In genomic region chr2:88321614-88322248, GRCh38 we compare ENCODE assay signal across 1 cellular context.
TF ChIP-seq lines count a peak whose summit lies in the region.

No MANE protein-coding gene starts in this region.

TF ChIP-seq in HepG2, 621 proteins besides CTCF, POLR2A, EP300 and RAD21 (continued from another document and continues in another):
- TF ChIP-seq PPARG (CRISPR knock-in tag; conservative IDR thresholded peaks at IDR 0.05): peak; percentile 94
- peak; percentile 35; the same call in 1 of the 2 replicates for TF ChIP-seq NCOA2 (CRISPR knock-in tag; IDR thresholded peaks at IDR 0.05)
- peak; percentile 51; the same call in 1 of the 2 replicates for TF ChIP-seq MED1 (CRISPR knock-in tag; IDR thresholded peaks at IDR 0.05)
- TF ChIP-seq PATZ1 (CRISPR knock-in tag; IDR thresholded peaks at IDR 0.05): peak; percentile 45; the same call in 1 of the 2 replicates
- TF ChIP-seq LCORL (IDR thresholded peaks at IDR 0.05): no peak
- TF ChIP-seq LCORL (CRISPR knock-in tag; IDR thresholded peaks at IDR 0.05): peak; percentile 80
- TF ChIP-seq, protein P1, sequence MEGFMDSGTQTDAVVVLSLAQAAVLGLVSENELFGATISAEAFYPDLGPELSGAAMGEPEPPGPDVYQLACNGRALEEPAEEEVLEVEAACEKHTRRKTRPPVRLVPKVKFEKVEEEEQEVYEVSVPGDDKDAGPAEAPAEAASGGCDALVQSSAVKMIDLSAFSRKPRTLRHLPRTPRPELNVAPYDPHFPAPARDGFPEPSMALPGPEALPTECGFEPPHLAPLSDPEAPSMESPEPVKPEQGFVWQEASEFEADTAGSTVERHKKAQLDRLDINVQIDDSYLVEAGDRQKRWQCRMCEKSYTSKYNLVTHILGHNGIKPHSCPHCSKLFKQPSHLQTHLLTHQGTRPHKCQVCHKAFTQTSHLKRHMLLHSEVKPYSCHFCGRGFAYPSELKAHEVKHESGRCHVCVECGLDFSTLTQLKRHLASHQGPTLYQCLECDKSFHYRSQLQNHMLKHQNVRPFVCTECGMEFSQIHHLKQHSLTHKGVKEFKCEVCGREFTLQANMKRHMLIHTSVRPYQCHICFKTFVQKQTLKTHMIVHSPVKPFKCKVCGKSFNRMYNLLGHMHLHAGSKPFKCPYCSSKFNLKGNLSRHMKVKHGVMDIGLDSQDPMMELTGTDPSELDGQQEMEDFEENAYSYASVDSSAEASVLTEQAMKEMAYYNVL (CRISPR knock-in tag; IDR thresholded peaks at IDR 0.05; ENCODE audit: borderline replicate concordance): peak; percentile 53; the same call in 1 of the 2 replicates
- peak; percentile 74 for TF ChIP-seq RARA (CRISPR knock-in tag; IDR thresholded peaks at IDR 0.05)
- peak; percentile 93 for TF ChIP-seq SALL1 (CRISPR knock-in tag; IDR thresholded peaks at IDR 0.05)
- TF ChIP-seq ZNF329 (CRISPR knock-in tag; IDR thresholded peaks at IDR 0.05; ENCODE audit: low read depth): no peak
- TF ChIP-seq TIGD3 (CRISPR knock-in tag; IDR thresholded peaks at IDR 0.05; ENCODE audit: borderline replicate concordance): 0 out of 2 replicates have a peak, but pooled peaks have one; percentile 40
- TF ChIP-seq, protein P2, sequence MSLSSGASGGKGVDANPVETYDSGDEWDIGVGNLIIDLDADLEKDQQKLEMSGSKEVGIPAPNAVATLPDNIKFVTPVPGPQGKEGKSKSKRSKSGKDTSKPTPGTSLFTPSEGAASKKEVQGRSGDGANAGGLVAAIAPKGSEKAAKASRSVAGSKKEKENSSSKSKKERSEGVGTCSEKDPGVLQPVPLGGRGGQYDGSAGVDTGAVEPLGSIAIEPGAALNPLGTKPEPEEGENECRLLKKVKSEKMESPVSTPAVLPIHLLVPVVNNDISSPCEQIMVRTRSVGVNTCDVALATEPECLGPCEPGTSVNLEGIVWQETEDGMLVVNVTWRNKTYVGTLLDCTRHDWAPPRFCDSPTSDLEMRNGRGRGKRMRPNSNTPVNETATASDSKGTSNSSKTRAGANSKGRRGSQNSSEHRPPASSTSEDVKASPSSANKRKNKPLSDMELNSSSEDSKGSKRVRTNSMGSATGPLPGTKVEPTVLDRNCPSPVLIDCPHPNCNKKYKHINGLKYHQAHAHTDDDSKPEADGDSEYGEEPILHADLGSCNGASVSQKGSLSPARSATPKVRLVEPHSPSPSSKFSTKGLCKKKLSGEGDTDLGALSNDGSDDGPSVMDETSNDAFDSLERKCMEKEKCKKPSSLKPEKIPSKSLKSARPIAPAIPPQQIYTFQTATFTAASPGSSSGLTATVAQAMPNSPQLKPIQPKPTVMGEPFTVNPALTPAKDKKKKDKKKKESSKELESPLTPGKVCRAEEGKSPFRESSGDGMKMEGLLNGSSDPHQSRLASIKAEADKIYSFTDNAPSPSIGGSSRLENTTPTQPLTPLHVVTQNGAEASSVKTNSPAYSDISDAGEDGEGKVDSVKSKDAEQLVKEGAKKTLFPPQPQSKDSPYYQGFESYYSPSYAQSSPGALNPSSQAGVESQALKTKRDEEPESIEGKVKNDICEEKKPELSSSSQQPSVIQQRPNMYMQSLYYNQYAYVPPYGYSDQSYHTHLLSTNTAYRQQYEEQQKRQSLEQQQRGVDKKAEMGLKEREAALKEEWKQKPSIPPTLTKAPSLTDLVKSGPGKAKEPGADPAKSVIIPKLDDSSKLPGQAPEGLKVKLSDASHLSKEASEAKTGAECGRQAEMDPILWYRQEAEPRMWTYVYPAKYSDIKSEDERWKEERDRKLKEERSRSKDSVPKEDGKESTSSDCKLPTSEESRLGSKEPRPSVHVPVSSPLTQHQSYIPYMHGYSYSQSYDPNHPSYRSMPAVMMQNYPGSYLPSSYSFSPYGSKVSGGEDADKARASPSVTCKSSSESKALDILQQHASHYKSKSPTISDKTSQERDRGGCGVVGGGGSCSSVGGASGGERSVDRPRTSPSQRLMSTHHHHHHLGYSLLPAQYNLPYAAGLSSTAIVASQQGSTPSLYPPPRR (CRISPR knock-in tag; IDR thresholded peaks at IDR 0.05; ENCODE audit: borderline replicate concordance): peak; percentile 68; the same call in 1 of the 2 replicates
- TF ChIP-seq ZNF512B (CRISPR knock-in tag; IDR thresholded peaks at IDR 0.05; ENCODE audit: borderline replicate concordance): 0 out of 2 replicates have a peak, but pooled peaks have one; percentile 76
- TF ChIP-seq PHF21A (CRISPR knock-in tag; IDR thresholded peaks at IDR 0.05): peak; percentile 67; the same call in 1 of the 2 replicates
- peak; percentile 69; the same call in 1 of the 2 replicates for TF ChIP-seq FOXK2 (IDR thresholded peaks at IDR 0.05)
- TF ChIP-seq, protein P3, sequence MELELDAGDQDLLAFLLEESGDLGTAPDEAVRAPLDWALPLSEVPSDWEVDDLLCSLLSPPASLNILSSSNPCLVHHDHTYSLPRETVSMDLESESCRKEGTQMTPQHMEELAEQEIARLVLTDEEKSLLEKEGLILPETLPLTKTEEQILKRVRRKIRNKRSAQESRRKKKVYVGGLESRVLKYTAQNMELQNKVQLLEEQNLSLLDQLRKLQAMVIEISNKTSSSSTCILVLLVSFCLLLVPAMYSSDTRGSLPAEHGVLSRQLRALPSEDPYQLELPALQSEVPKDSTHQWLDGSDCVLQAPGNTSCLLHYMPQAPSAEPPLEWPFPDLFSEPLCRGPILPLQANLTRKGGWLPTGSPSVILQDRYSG (CRISPR knock-in tag; IDR thresholded peaks at IDR 0.05): no peak
- peak; percentile 90 for TF ChIP-seq ZNF12 (CRISPR knock-in tag; IDR thresholded peaks at IDR 0.05)
- no peak for TF ChIP-seq ATF3 (CRISPR knock-in tag; IDR thresholded peaks at IDR 0.05)
- TF ChIP-seq KLF11 (CRISPR knock-in tag; IDR thresholded peaks at IDR 0.05): no peak
- no peak for TF ChIP-seq ZSCAN12 (CRISPR knock-in tag; IDR thresholded peaks at IDR 0.05)
- TF ChIP-seq, protein P4, sequence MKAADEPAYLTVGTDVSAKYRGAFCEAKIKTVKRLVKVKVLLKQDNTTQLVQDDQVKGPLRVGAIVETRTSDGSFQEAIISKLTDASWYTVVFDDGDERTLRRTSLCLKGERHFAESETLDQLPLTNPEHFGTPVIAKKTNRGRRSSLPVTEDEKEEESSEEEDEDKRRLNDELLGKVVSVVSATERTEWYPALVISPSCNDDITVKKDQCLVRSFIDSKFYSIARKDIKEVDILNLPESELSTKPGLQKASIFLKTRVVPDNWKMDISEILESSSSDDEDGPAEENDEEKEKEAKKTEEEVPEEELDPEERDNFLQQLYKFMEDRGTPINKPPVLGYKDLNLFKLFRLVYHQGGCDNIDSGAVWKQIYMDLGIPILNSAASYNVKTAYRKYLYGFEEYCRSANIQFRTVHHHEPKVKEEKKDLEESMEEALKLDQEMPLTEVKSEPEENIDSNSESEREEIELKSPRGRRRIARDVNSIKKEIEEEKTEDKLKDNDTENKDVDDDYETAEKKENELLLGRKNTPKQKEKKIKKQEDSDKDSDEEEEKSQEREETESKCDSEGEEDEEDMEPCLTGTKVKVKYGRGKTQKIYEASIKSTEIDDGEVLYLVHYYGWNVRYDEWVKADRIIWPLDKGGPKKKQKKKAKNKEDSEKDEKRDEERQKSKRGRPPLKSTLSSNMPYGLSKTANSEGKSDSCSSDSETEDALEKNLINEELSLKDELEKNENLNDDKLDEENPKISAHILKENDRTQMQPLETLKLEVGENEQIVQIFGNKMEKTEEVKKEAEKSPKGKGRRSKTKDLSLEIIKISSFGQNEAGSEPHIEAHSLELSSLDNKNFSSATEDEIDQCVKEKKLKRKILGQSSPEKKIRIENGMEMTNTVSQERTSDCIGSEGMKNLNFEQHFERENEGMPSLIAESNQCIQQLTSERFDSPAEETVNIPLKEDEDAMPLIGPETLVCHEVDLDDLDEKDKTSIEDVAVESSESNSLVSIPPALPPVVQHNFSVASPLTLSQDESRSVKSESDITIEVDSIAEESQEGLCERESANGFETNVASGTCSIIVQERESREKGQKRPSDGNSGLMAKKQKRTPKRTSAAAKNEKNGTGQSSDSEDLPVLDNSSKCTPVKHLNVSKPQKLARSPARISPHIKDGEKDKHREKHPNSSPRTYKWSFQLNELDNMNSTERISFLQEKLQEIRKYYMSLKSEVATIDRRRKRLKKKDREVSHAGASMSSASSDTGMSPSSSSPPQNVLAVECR (CRISPR knock-in tag; IDR thresholded peaks at IDR 0.05; ENCODE audit: borderline replicate concordance): peak; percentile 41; the same call in 1 of the 2 replicates
- 0 out of 2 replicates have a peak, but pooled peaks have one; percentile 26 for TF ChIP-seq HOMEZ (CRISPR knock-in tag; IDR thresholded peaks at IDR 0.05; ENCODE audit: low read depth)
- TF ChIP-seq ZFAT (CRISPR knock-in tag; conservative IDR thresholded peaks at IDR 0.05): no peak
- no peak for TF ChIP-seq ZNF337 (CRISPR knock-in tag; IDR thresholded peaks at IDR 0.05; ENCODE audit: borderline replicate concordance, low read depth)
- TF ChIP-seq GABPB1 (CRISPR knock-in tag; IDR thresholded peaks at IDR 0.05): peak; percentile 26; the same call in 1 of the 2 replicates
- peak; percentile 72 for TF ChIP-seq XRCC5 (optimal IDR thresholded peaks at IDR 0.05; ENCODE audit: low read length)
- TF ChIP-seq, protein P5, sequence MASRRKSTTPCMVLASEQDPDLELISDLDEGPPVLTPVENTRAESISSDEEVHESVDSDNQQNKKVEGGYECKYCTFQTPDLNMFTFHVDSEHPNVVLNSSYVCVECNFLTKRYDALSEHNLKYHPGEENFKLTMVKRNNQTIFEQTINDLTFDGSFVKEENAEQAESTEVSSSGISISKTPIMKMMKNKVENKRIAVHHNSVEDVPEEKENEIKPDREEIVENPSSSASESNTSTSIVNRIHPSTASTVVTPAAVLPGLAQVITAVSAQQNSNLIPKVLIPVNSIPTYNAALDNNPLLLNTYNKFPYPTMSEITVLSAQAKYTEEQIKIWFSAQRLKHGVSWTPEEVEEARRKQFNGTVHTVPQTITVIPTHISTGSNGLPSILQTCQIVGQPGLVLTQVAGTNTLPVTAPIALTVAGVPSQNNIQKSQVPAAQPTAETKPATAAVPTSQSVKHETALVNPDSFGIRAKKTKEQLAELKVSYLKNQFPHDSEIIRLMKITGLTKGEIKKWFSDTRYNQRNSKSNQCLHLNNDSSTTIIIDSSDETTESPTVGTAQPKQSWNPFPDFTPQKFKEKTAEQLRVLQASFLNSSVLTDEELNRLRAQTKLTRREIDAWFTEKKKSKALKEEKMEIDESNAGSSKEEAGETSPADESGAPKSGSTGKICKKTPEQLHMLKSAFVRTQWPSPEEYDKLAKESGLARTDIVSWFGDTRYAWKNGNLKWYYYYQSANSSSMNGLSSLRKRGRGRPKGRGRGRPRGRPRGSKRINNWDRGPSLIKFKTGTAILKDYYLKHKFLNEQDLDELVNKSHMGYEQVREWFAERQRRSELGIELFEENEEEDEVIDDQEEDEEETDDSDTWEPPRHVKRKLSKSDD (CRISPR knock-in tag; IDR thresholded peaks at IDR 0.05; ENCODE audit: low read depth): no peak
- no peak for TF ChIP-seq ZEB1 (IDR thresholded peaks at IDR 0.05; ENCODE audit: insufficient replicate concordance, low read depth)
- no peak for TF ChIP-seq MYC (CRISPR knock-in tag; IDR thresholded peaks at IDR 0.05; ENCODE audit: borderline replicate concordance)
- peak; percentile 38; the same call in 1 of the 3 replicates for TF ChIP-seq MXI1 (IDR thresholded peaks at IDR 0.05; ENCODE audit: borderline replicate concordance, low read depth, low read length)
